ENCODE assay signal across 18 cellular contexts in the genomic region with DNA sequence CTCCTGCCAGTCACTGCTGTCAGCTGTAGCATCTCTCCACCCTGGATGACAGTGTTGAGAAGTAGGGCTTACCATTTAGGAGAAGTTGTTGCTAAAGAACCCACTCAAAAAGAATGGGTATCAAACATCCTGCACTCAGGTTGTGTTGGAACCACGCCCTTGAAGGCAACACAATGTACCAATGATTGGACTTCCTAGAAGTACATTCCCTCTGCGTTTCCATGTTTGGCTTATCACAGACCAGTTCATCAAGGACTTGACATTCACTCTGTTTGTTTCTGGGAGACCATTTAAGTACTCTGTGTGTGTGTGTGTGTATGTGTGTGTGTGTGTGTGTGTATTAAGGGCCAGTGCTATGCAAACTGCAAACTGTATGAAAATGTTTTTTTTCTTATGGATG.
A peak's percentile ranks its signal among the peaks of the same experiment; 100 is the strongest.
DNase-seq lines count a peak whose midpoint lies in the region; ATAC-seq, FAIRE-seq and TF ChIP-seq lines count a peak whose summit lies in the region.
"Had no signal": no experiment of that assay in that cellular context is flagged by ENCODE, and none has a peak within 500 bp of the region (broad histone marks: within the 10 kb centered on the region; RNA-seq: fewer than 3 reads in every experiment).

No MANE protein-coding gene starts in this region.

- H3K9me3 ChIP-seq in DND-41 (ENCODE audit: insufficient read depth, low read length, severe bottlenecking) (no peaks in the 10 kb centered on the region), right cardiac atrium (ENCODE audit: control insufficient read depth, low read length) (no peaks in the 10 kb centered on the region), small intestine (ENCODE audit: control insufficient read depth, low read depth) (no peaks in the 10 kb centered on the region)
- H3K9me3 ChIP-seq: HAP-1, SJCRH30 had no signal

- H3K79me2 ChIP-seq in DND-41 (ENCODE audit: insufficient read depth, low read length), result no peaks in the 10 kb centered on the region

- intact Hi-C loops in right cardiac atrium (cut with DNase I), result no loop called here

- no peaks in the 10 kb centered on the region for H3K27me3 ChIP-seq in DND-41 (ENCODE audit: insufficient read depth, low read length, poor library complexity)
- H3K27me3 ChIP-seq in right cardiac atrium (ENCODE audit: control insufficient read depth, insufficient read depth), result no peaks in the 10 kb centered on the region
- H3K27me3 ChIP-seq in small intestine (ENCODE audit: control insufficient read depth in 2 of 2, insufficient read depth in 2 of 2, low read length in 2 of 2), result no peaks in the 10 kb centered on the region
- H3K27me3 ChIP-seq: SJCRH30 had no signal

- H3K9ac ChIP-seq in DND-41 (ENCODE audit: low read depth, low read length), result no peak overlapping the region

- no peaks in the 10 kb centered on the region for H4K20me1 ChIP-seq in DND-41 (ENCODE audit: insufficient read depth, low read length)

- no peak for DNase-seq in DND-41
- DNase-seq in NCI-H526 treated with DMSO at 0.1 percent for 48 hours (lab: John Stamatoyannopoulos, UW), result peak; percentile 10
- no peak for DNase-seq in right cardiac atrium
- peak; percentile 2 for DNase-seq in small intestine
- DNase-seq in GM10266 (ENCODE audit: extremely low spot score), result no peak
- no peak for DNase-seq in type B pancreatic cell (ENCODE audit: extremely low spot score, unreplicated experiment)
- DNase-seq: CD4-positive, CD25-positive, alpha-beta regulatory T cell; KBM-7; MM.1S; NCI-H1048; NCI-H1417 treated with DMSO at 0.1 percent for 48 hours; NCI-H187; NCI-H2107; NCI-H446 treated with DMSO at 0.1 percent for 48 hours had no signal

- no peaks in the 10 kb centered on the region for H3K9me3 Mint-ChIP-seq in type B pancreatic cell

- H2AFZ ChIP-seq in DND-41 (ENCODE audit: low read depth, low read length), result no peak overlapping the region

- H3K4me1 ChIP-seq in DND-41 (ENCODE audit: insufficient read depth, low read length) (no peaks in the 10 kb centered on the region), right cardiac atrium (ENCODE audit: control insufficient read depth, insufficient read depth, low read length) (peaks cover 4% of the 10 kb centered on the region), small intestine (ENCODE audit: control insufficient read depth in 2 of 2, insufficient read depth in 1 of 2, low read depth in 1 of 2, low read length in 1 of 2) (no peaks in the 10 kb centered on the region)
- H3K4me1 ChIP-seq: HAP-1, SJCRH30 had no signal

- H3K27ac Mint-ChIP-seq in type B pancreatic cell, result no peak overlapping the region

- ATAC-seq in DND-41 (ENCODE audit: insufficient read depth, low read depth) (0 out of 3 replicates have a peak, but pooled peaks have one; percentile 17), right cardiac atrium (peak; percentile 43 to 64), GM18870 (IDR thresholded peaks at IDR 0.05; ENCODE audit: unreplicated experiment) (no peak)
- ATAC-seq: Panc1 had no signal

- FAIRE-seq in small intestine (lab: Jason Lieb, UNC), result no peak

- H3K4me2 ChIP-seq in DND-41 (ENCODE audit: insufficient read depth, low read length), result no peak overlapping the region

- no peaks in the 10 kb centered on the region for H3K27me3 Mint-ChIP-seq in type B pancreatic cell

- H3K4me3 Mint-ChIP-seq in type B pancreatic cell, result no peak overlapping the region
- H3K4me3 Mint-ChIP-seq: CD4-positive, CD25-positive, alpha-beta regulatory T cell had no signal

- H3K27ac ChIP-seq in DND-41 (ENCODE audit: low read length) (no peak overlapping the region), right cardiac atrium (ENCODE audit: low read length) (no peak overlapping the region), small intestine (ENCODE audit: low read depth in 1 of 2, low read length in 1 of 2) (no peak overlapping the region)
- H3K27ac ChIP-seq: SJCRH30 had no signal

- TF ChIP-seq CTCF in DND-41 (IDR thresholded peaks at IDR 0.05; ENCODE audit: borderline replicate concordance, extremely low read depth, low read length, poor library complexity, severe bottlenecking) (no peak), GM10266 (IDR thresholded peaks at IDR 0.05; ENCODE audit: control insufficient read depth, insufficient read depth, low read depth, missing control alignments) (no peak), type B pancreatic cell (conservative IDR thresholded peaks at IDR 0.05) (no peak)

- 48% methylated on average over 2 of the region's 2 CpGs for WGBS in right cardiac atrium
- WGBS in small intestine, 3 donors, result 40 to 55% (median 47%) methylated on average over 2 of the region's 2 CpGs

- no peaks in the 10 kb centered on the region for H3K36me3 Mint-ChIP-seq in type B pancreatic cell
- H3K36me3 Mint-ChIP-seq: CD4-positive, CD25-positive, alpha-beta regulatory T cell had no signal

- no peaks in the 10 kb centered on the region for H3K36me3 ChIP-seq in DND-41 (ENCODE audit: insufficient read depth, low read length)
- no peaks in the 10 kb centered on the region for H3K36me3 ChIP-seq in small intestine (ENCODE audit: control insufficient read depth in 2 of 2, insufficient read depth in 2 of 2, low read length in 2 of 2)
- H3K36me3 ChIP-seq: HAP-1, SJCRH30 had no signal

- peaks cover 16% of the 10 kb centered on the region for H3K4me1 Mint-ChIP-seq in type B pancreatic cell (ENCODE audit: unreplicated experiment)

- H3K4me3 ChIP-seq in DND-41 (ENCODE audit: low read depth in 1 of 2, low read length in 2 of 2) (no peak overlapping the region), right cardiac atrium (ENCODE audit: low read length) (no peak overlapping the region), small intestine (ENCODE audit: low read depth in 1 of 2, low read length in 2 of 2) (no peak overlapping the region)
- H3K4me3 ChIP-seq: HAP-1, SJCRH30 had no signal

Comparison
In these comparisons a context has a peak if more than half of its experiments do, and no peak if none do; other contexts are left out.
1. DNase-seq: peak in NCI-H526 treated with DMSO at 0.1 percent for 48 hours (single experiment) and small intestine (single experiment); none in DND-41 (single experiment), right cardiac atrium (0 of 3), GM10266 (single experiment) and type B pancreatic cell (single experiment).